In genomic region chr13:23436680-23437079, GRCh38 we compare ENCODE assay signal across 30 cellular contexts.
"Had no signal": no experiment of that assay in that cellular context is flagged by ENCODE, and none has a peak within 500 bp of the region (broad histone marks: within the 10 kb centered on the region; RNA-seq: fewer than 3 reads in every experiment).

No MANE protein-coding gene starts in this region.

- H3K27ac ChIP-seq: ascending aorta, body of pancreas, Peyer's patch, RWPE1, SJCRH30, VCaP had no signal

- ATAC-seq: activated naive CD4-positive, alpha-beta T cell treated with anti-CD3 and anti-CD28 coated beads, Interleukin-2, amount 50 U/mL, for 72 hours; activated naive CD8-positive, alpha-beta T cell treated with anti-CD3 and anti-CD28 coated beads, Interleukin-2, amount 50 U/mL, for 24 hours; activated T-cell treated with anti-CD3 and anti-CD28 coated beads, Interleukin-2, amount 50 U/mL, for 4 hours; body of pancreas had no signal

- H3K4me3 ChIP-seq: ascending aorta, body of pancreas, Peyer's patch, SJCRH30 had no signal

- DNase-seq: activated CD4-positive, alpha-beta memory T cell treated with anti-CD3 and anti-CD28 coated beads for 36 hours; activated CD4-positive, alpha-beta T cell treated with anti-CD3 and anti-CD28 coated beads, Interleukin-2, amount 10 ng/mL, durations not matched to agents 7 days and 5 days; activated CD4-positive, CD25-positive, alpha-beta regulatory T cell; activated CD8-positive, alpha-beta memory T cell treated with anti-CD3 and anti-CD28 coated beads for 24 hours; activated effector memory CD4-positive, alpha-beta T cell treated with anti-CD3 and anti-CD28 coated beads, Interleukin-2, amount 50 U/mL, for 16 hours; activated naive CD4-positive, alpha-beta T cell treated with Interleukin-2 at 50 U/mL for 16 hours; activated naive CD8-positive, alpha-beta T cell treated with anti-CD3 and anti-CD28 coated beads, Interleukin-2, amount 50 U/mL, for 24 hours; activated T-cell treated with anti-CD3 and anti-CD28 coated beads, Interleukin-2, amount 50 U/mL, for 4 hours; amniotic stem cell; body of pancreas; MV-4-11; NCI-H1092 treated with DMSO at 0.1 percent for 48 hours; NCI-H1417 treated with DMSO at 0.1 percent for 48 hours; NCI-H1694; NCI-H2029; NCI-H2107; NCI-H2171 treated with DMSO at 0.1 percent for 48 hours; NCI-H226; NCI-H526; NCI-H774; NK-92 treated with Interleukin-12 subunit alpha and Interleukin-12 subunit beta, amount 100 ng/mL, for 24 hours; Peyer's patch; Right ventricle myocardium superior; SJCRH30; SK-N-SH; T-helper 1 cell had no signal

- H3K4me2 ChIP-seq: SK-N-SH had no signal

- H3K9ac ChIP-seq: SK-N-SH had no signal

- H3K36me3 ChIP-seq: ascending aorta, Peyer's patch had no signal

- H3K9me3 ChIP-seq: ascending aorta, body of pancreas, Peyer's patch, SJCRH30, SK-N-SH had no signal

- H3K4me1 ChIP-seq: ascending aorta, Peyer's patch had no signal

- H3K27me3 ChIP-seq: ascending aorta, body of pancreas, Peyer's patch, SJCRH30 had no signal
